ENCODE assay signal across 14 cellular contexts in the genomic region with DNA sequence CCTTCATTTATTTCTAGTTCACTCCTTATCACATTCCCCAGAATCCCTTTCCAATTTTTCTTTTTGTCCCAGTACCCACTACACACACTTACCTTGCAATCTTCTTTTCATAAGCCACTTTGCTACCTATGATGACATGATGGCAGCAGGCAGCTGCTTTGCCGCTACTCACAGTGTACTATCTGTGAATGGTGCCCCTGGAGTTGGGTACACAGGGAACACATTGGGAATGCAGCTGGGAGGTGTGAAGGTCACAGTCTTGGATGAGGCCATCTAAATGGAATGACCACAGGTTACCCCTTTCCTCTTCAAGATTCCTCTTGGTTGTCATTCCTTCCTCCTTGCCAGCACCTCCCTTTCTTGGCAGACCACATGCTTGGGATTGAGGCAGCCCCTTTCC. TPM values are rescaled to one million over a fixed set of nuclear protein-coding genes. Genes with fewer than 3 reads are reported as not detected.
DNase-seq lines count a peak whose midpoint lies in the region; ATAC-seq and TF ChIP-seq lines count a peak whose summit lies in the region.
"Had no signal": no experiment of that assay in that cellular context is flagged by ENCODE, and none has a peak within 500 bp of the region (broad histone marks: within the 10 kb centered on the region; RNA-seq: fewer than 3 reads in every experiment).

No MANE protein-coding gene starts in this region.

- H3K36me3 ChIP-seq in heart left ventricle = no peaks in the 10 kb centered on the region
- H3K36me3 ChIP-seq: MG63 had no signal

- DNase-seq in heart left ventricle (no peak), left cardiac atrium (no peak), hippocampal formation (lab: John Stamatoyannopoulos, UW) (no peak), posterior vena cava (ENCODE audit: low spot score) (no peak), pons (ENCODE audit: low spot score) (no peak)
- no peak for DNase-seq in activated T-helper 1 cell treated with anti-CD3 and anti-CD28 coated beads, Interleukin-12 subunit alpha, Interleukin-12 subunit beta, Interleukin-2, Interleukin-4 antibody, amounts not matched to agents 30 ng/mL and 10 ng/mL and 1 ng/mL, durations not matched to agents 14 hours and 24 hours and 36 hours (ENCODE audit: low spot score)
- DNase-seq: aorta; dorsolateral prefrontal cortex; foreskin fibroblast; MG63; NCI-H2227 treated with DMSO at 0.1 percent for 48 hours; stimulated activated CD4-positive, alpha-beta T cell treated with anti-CD3 and anti-CD28 coated beads, Interleukin-2, amount 100 ng/mL, for 48 hours had no signal

- peak overlapping the region; percentile 76 for H3K27ac Mint-ChIP-seq in activated T-helper 1 cell treated with anti-CD3 and anti-CD28 coated beads, Interleukin-12 subunit alpha, Interleukin-12 subunit beta, Interleukin-2, Interleukin-4 antibody, amounts not matched to agents 30 ng/mL and 10 ng/mL and 1 ng/mL, durations not matched to agents 14 hours and 24 hours and 36 hours

- H3K4me3 Mint-ChIP-seq in activated T-helper 1 cell treated with anti-CD3 and anti-CD28 coated beads, Interleukin-12 subunit alpha, Interleukin-12 subunit beta, Interleukin-2, Interleukin-4 antibody, amounts not matched to agents 30 ng/mL and 10 ng/mL and 1 ng/mL, durations not matched to agents 14 hours and 24 hours and 36 hours = peak overlapping the region; percentile 2

- H3K27me3 ChIP-seq in heart left ventricle = no peaks in the 10 kb centered on the region
- H3K27me3 ChIP-seq: dorsolateral prefrontal cortex, MG63 had no signal

- H3K27me3 Mint-ChIP-seq in activated T-helper 1 cell treated with anti-CD3 and anti-CD28 coated beads, Interleukin-12 subunit alpha, Interleukin-12 subunit beta, Interleukin-2, Interleukin-4 antibody, amounts not matched to agents 30 ng/mL and 10 ng/mL and 1 ng/mL, durations not matched to agents 14 hours and 24 hours and 36 hours (ENCODE audit: insufficient read depth) = no peaks in the 10 kb centered on the region

- H3K4me1 Mint-ChIP-seq in activated T-helper 1 cell treated with anti-CD3 and anti-CD28 coated beads, Interleukin-12 subunit alpha, Interleukin-12 subunit beta, Interleukin-2, Interleukin-4 antibody, amounts not matched to agents 30 ng/mL and 10 ng/mL and 1 ng/mL, durations not matched to agents 14 hours and 24 hours and 36 hours (ENCODE audit: low read depth) = peaks cover 14% of the 10 kb centered on the region

- intact Hi-C loops in heart left ventricle (cut with DNase I) (loop anchor here in 1 of 10 donors (10.0 kb wide), 1 partner anchor 64 kb away; no protein-coding TSS in a partner anchor), left cardiac atrium (cut with DNase I) (no loop called here), posterior vena cava (cut with DNase I) (no loop called here)
- intact Hi-C loops in activated T-helper 1 cell treated with anti-CD3 and anti-CD28 coated beads, Interleukin-12 subunit alpha, Interleukin-12 subunit beta, Interleukin-2, Interleukin-4 antibody, amounts not matched to agents 30 ng/mL and 10 ng/mL and 1 ng/mL, durations not matched to agents 14 hours and 24 hours and 36 hours (cut with micrococcal nuclease) = no loop called here

- H3K9me3 ChIP-seq in heart left ventricle = peaks cover 0 to 5% (median 0%) of the 10 kb centered on the region in 12 donors

- no peak overlapping the region for H3K4me3 ChIP-seq in heart left ventricle
- H3K4me3 ChIP-seq: dorsolateral prefrontal cortex, MG63 had no signal

- H3K27ac ChIP-seq in heart left ventricle = no peak overlapping the region
- H3K27ac ChIP-seq: dorsolateral prefrontal cortex had no signal

- 62 to 68% (median 67%) methylated on average over 1 of the region's 1 CpG for WGBS in heart left ventricle, 4 donors

- TF ChIP-seq CTCF in heart left ventricle (IDR thresholded peaks at IDR 0.05) = no peak

- H3K4me1 ChIP-seq in heart left ventricle = peaks cover 0 to 6% (median 0%) of the 10 kb centered on the region in 12 donors

- H3K36me3 Mint-ChIP-seq in activated T-helper 1 cell treated with anti-CD3 and anti-CD28 coated beads, Interleukin-12 subunit alpha, Interleukin-12 subunit beta, Interleukin-2, Interleukin-4 antibody, amounts not matched to agents 30 ng/mL and 10 ng/mL and 1 ng/mL, durations not matched to agents 14 hours and 24 hours and 36 hours (ENCODE audit: low read depth) = no peaks in the 10 kb centered on the region

- peak in 3 of 4 donors; percentile 39 to 50 (median 50) for ATAC-seq in heart left ventricle
- no peak for ATAC-seq in left cardiac atrium
- ATAC-seq in HG02610 (IDR thresholded peaks at IDR 0.05; ENCODE audit: unreplicated experiment) = peak; percentile 6
- ATAC-seq in HG02840 (IDR thresholded peaks at IDR 0.05; ENCODE audit: low FRiP score, unreplicated experiment) = no peak

- TF ChIP-seq POLR2A in heart left ventricle (IDR thresholded peaks at IDR 0.05) = no peak

- H3K9me3 Mint-ChIP-seq in activated T-helper 1 cell treated with anti-CD3 and anti-CD28 coated beads, Interleukin-12 subunit alpha, Interleukin-12 subunit beta, Interleukin-2, Interleukin-4 antibody, amounts not matched to agents 30 ng/mL and 10 ng/mL and 1 ng/mL, durations not matched to agents 14 hours and 24 hours and 36 hours = no peaks in the 10 kb centered on the region

RNA-seq across cellular contexts. Expression of a gene that starts 20.8 kb away (rescaled TPM):
- total RNA-seq in heart left ventricle (10 to 100 TPM; 12.3 to 51.6 (median 32.4) TPM), left cardiac atrium (10 to 100 TPM; 13.6 to 16.0 TPM), posterior vena cava (10 to 100 TPM; 16.5 to 20.3 TPM)
- polyA plus RNA-seq in heart left ventricle = 10 to 100 TPM; 12.5 to 19.2 TPM
- total RNA-seq in activated T-helper 1 cell treated with anti-CD3 and anti-CD28 coated beads, Interleukin-12 subunit alpha, Interleukin-12 subunit beta, Interleukin-2, Interleukin-4 antibody, amounts not matched to agents 30 ng/mL and 10 ng/mL and 1 ng/mL, durations not matched to agents 14 hours and 24 hours and 36 hours = 21.0 and 21.5 TPM in 2 replicates

Comparison
In these comparisons a context has a peak if more than half of its experiments do, and no peak if none do; other contexts are left out.
1. ATAC-seq: peak in heart left ventricle (3 of 4) and HG02610 (single experiment); none in left cardiac atrium (0 of 2) and HG02840 (single experiment).